Comparison of ENCODE assay signal across 8 cellular contexts in genomic region chr2:165157160-165157559, GRCh38. TPM values are rescaled to one million over a fixed set of nuclear protein-coding genes. Genes with fewer than 3 reads are reported as not detected.
"Had no signal": no experiment of that assay in that cellular context is flagged by ENCODE, and none has a peak within 500 bp of the region (broad histone marks: within the 10 kb centered on the region; RNA-seq: fewer than 3 reads in every experiment).

No MANE protein-coding gene starts in this region.

- H3K4me2 ChIP-seq: KMS-11 had no signal

- H3K9ac ChIP-seq: KMS-11 had no signal

- H3K27ac ChIP-seq: HL-60, KMS-11 had no signal

- FAIRE-seq: HTR-8/SVneo, K562 had no signal

- ATAC-seq: K562 had no signal

- DNase-seq: IMR-90, KBM-7, KG1 had no signal

- H3K4me3 ChIP-seq: K562 had no signal

RNA-seq across cellular contexts. Expression of gene SCN3A, which starts 46.7 kb away (rescaled TPM):
- total RNA-seq: HT-29, K562 had no signal
- polyA plus RNA-seq: K562 had no signal
